ENCODE assay signal across 24 cellular contexts in genomic region chr10:35480150-35480549, GRCh38.
DNase-seq lines count a peak whose midpoint lies in the region; ATAC-seq, FAIRE-seq and TF ChIP-seq lines count a peak whose summit lies in the region.
"Had no signal": no experiment of that assay in that cellular context is flagged by ENCODE, and none has a peak within 500 bp of the region (broad histone marks: within the 10 kb centered on the region; RNA-seq: fewer than 3 reads in every experiment).

No MANE protein-coding gene starts in this region.

- H3K9ac ChIP-seq in HepG2 (ENCODE audit: insufficient read depth, low read depth, low read length): no peak overlapping the region
- H3K9ac ChIP-seq: BLaER1, KMS-11 had no signal

- TF ChIP-seq EP300 in HepG2 (IDR thresholded peaks at IDR 0.05; ENCODE audit: low read depth in 2 of 2, low read length in 2 of 2) (no peak), HepG2 (CRISPR knock-in tag; IDR thresholded peaks at IDR 0.05; ENCODE audit: borderline replicate concordance) (no peak)

- ATAC-seq in activated T-cell treated with anti-CD3 and anti-CD28 coated beads, Interleukin-2, amount 50 U/mL, for 4 hours: no peak
- ATAC-seq in WTC11 (peak; percentile 94), HepG2 (peak; percentile 88), aorta (ENCODE audit: low FRiP score) (no peak), HG03354 (IDR thresholded peaks at IDR 0.05; ENCODE audit: poor library complexity, severe bottlenecking, unreplicated experiment) (no peak)
- ATAC-seq: activated CD8-positive, alpha-beta T cell treated with anti-CD3 and anti-CD28 coated beads, Interleukin-2, amount 10 ng/mL, durations not matched to agents 7 days and 5 days; activated naive CD4-positive, alpha-beta T cell treated with anti-CD3 and anti-CD28 coated beads, Interleukin-2, amount 50 U/mL, for 72 hours; left ventricle myocardium superior had no signal

- WGBS in HepG2 (ENCODE audit: low lambda C conversion rate): 97% methylated on average over 9 of the region's 9 CpGs
- 88 to 92% methylated on average over 9 of the region's 9 CpGs for WGBS in aorta, 2 donors

- H3K4me3 ChIP-seq in HepG2 (replicated peaks in 1 of 3; ENCODE audit: insufficient read depth in 1 of 3, low read depth in 2 of 3, low read length in 3 of 3): no peak overlapping the region
- no peak overlapping the region for H3K4me3 ChIP-seq in aorta (ENCODE audit: low read length in 2 of 2)
- H3K4me3 ChIP-seq: BLaER1, stomach had no signal

- no peak for DNase-seq in activated T-cell treated with anti-CD3 and anti-CD28 coated beads, Interleukin-2, amount 50 U/mL, for 4 hours
- no peak for DNase-seq in activated T-cell treated with anti-CD3 and anti-CD28 coated beads, Interleukin-2, amount 50 U/mL, for 48 hours
- DNase-seq in WTC11 (ENCODE audit: low spot score): no peak
- DNase-seq in HepG2 (ENCODE audit: low spot score): peak; percentile 12
- no peak for DNase-seq in aorta
- no peak for DNase-seq in KG1 (lab: John Stamatoyannopoulos, UW)
- DNase-seq in SIG-M5 treated with dmso at 0.1 percent for 504 hours (lab: John Stamatoyannopoulos, UW; ENCODE audit: unreplicated experiment): no peak
- DNase-seq: activated B cell treated with CpG ODN at 0.5 μM for 24 hours; activated CD8-positive, alpha-beta T cell treated with anti-CD3 and anti-CD28 coated beads, Interleukin-2, amount 10 ng/mL, durations not matched to agents 7 days and 5 days; Calu3; left ventricle myocardium superior; NCI-H1048; NCI-H1930; NCI-H345; nucleus accumbens; stimulated activated CD4-positive, alpha-beta T cell treated with anti-CD3 and anti-CD28 coated beads, Interleukin-4, amount 100 ng/mL, for 1 hour; stomach had no signal

- H3K4me1 Mint-ChIP-seq in activated T-cell treated with anti-CD3 and anti-CD28 coated beads, Interleukin-2, amount 50 U/mL, for 4 hours (ENCODE audit: low read depth): peaks cover 14% of the 10 kb centered on the region
- peaks cover 8% of the 10 kb centered on the region; the same call in 1 of the 2 replicates for H3K4me1 Mint-ChIP-seq in WTC11

- CTCF ChIA-PET in WTC11 (lab: Charles Lee) (interaction anchor here (0.6 to 0.7 kb wide), 2 partner anchors 9 to 13 kb away, joined by 3 to 5 read pairs; no protein-coding TSS in a partner anchor), HepG2 (lab: Yijun Ruan, JAX; ENCODE audit: low intra/inter-chr PET ratio, low total read pairs) (interaction anchor here (0.8 kb wide), 1 partner anchor 243 kb away, joined by 3 read pairs; no protein-coding TSS in a partner anchor)

- H3K36me3 ChIP-seq in HepG2 (replicated peaks in 1 of 2; ENCODE audit: control insufficient read depth in 1 of 2, insufficient read depth in 2 of 2, low read length in 2 of 2) (peaks cover 0 to 6% of the 10 kb centered on the region in 2 experiments; a peak in 3 of 5 replicates), aorta (ENCODE audit: control insufficient read depth in 1 of 2, insufficient read depth in 2 of 2, low read length in 1 of 2) (no peaks in the 10 kb centered on the region)

- H4K20me1 ChIP-seq in HepG2 (ENCODE audit: insufficient read depth, low read length): no peaks in the 10 kb centered on the region

- H3K27ac ChIP-seq in HepG2 (ENCODE audit: extremely low read length, insufficient read depth, low read length) (no peak overlapping the region), aorta (ENCODE audit: low read depth in 1 of 2, low read length in 2 of 2) (no peak overlapping the region)
- H3K27ac ChIP-seq: BLaER1, KMS-11, stomach had no signal

- intact Hi-C loops in HepG2 (cut with micrococcal nuclease; ENCODE audit: unreplicated experiment): no loop called here
- intact Hi-C loops in aorta (cut with DNase I): no loop called here

- H3K36me3 Mint-ChIP-seq in activated T-cell treated with anti-CD3 and anti-CD28 coated beads, Interleukin-2, amount 50 U/mL, for 4 hours (ENCODE audit: insufficient read depth): peaks cover 9% of the 10 kb centered on the region
- no peaks in the 10 kb centered on the region for H3K36me3 Mint-ChIP-seq in WTC11

- no peak for TF ChIP-seq POLR2A in HepG2 (IDR thresholded peaks at IDR 0.05; ENCODE audit: insufficient read depth in 1 of 2, low read depth in 2 of 2, low read length in 2 of 2)

- in situ Hi-C loops in HepG2 (cut with HindIII; ENCODE audit: extremely low pct_ligation_motif_present, low pct_unique_long_range_greater_than_20kb): no loop called here

- peaks cover 20% of the 10 kb centered on the region for H3K79me2 ChIP-seq in HepG2 (ENCODE audit: insufficient read depth, low read length)

- H2AFZ ChIP-seq in HepG2 (ENCODE audit: low read length): no peak overlapping the region

- H3K27me3 Mint-ChIP-seq in activated T-cell treated with anti-CD3 and anti-CD28 coated beads, Interleukin-2, amount 50 U/mL, for 4 hours (ENCODE audit: low read depth): no peaks in the 10 kb centered on the region
- no peaks in the 10 kb centered on the region for H3K27me3 Mint-ChIP-seq in WTC11 (ENCODE audit: low read depth)
- H3K27me3 Mint-ChIP-seq: activated B cell treated with CpG ODN at 0.5 μM for 24 hours, type B pancreatic cell had no signal

- H3K4me3 Mint-ChIP-seq in activated T-cell treated with anti-CD3 and anti-CD28 coated beads, Interleukin-2, amount 50 U/mL, for 4 hours: peak overlapping the region; percentile 35
- no peak overlapping the region for H3K4me3 Mint-ChIP-seq in WTC11
- H3K4me3 Mint-ChIP-seq: activated B cell treated with CpG ODN at 0.5 μM for 24 hours; activated CD8-positive, alpha-beta T cell treated with anti-CD3 and anti-CD28 coated beads, Interleukin-2, amount 10 ng/mL, durations not matched to agents 7 days and 5 days; T-helper 2 cell treated with Interferon-gamma antibody and Interleukin-4, amounts not matched to agents 5 μg/mL and 100 μg/mL, for 36 hours; type B pancreatic cell had no signal

- POLR2A ChIA-PET in WTC11 (lab: Charles Lee) (no interaction called here), HepG2 (lab: Yijun Ruan, JAX) (no interaction called here)

- no peak for FAIRE-seq in HepG2 (lab: Jason Lieb, UNC)
- FAIRE-seq: GM18507 had no signal

- H3K9me3 Mint-ChIP-seq in activated T-cell treated with anti-CD3 and anti-CD28 coated beads, Interleukin-2, amount 50 U/mL, for 4 hours: no peaks in the 10 kb centered on the region
- no peaks in the 10 kb centered on the region; the same call in 1 of the 2 replicates for H3K9me3 Mint-ChIP-seq in WTC11
- H3K9me3 Mint-ChIP-seq: activated B cell treated with CpG ODN at 0.5 μM for 24 hours; activated naive CD4-positive, alpha-beta T cell treated with anti-CD3 and anti-CD28 coated beads, Interleukin-2, amount 50 U/mL, for 72 hours; type B pancreatic cell had no signal

- TF ChIP-seq RAD21 in HepG2 (CRISPR knock-in tag; IDR thresholded peaks at IDR 0.05): no peak

- no peak overlapping the region for H3K27ac Mint-ChIP-seq in WTC11
- H3K27ac Mint-ChIP-seq: activated B cell treated with CpG ODN at 0.5 μM for 24 hours; activated CD8-positive, alpha-beta T cell treated with anti-CD3 and anti-CD28 coated beads, Interleukin-2, amount 10 ng/mL, durations not matched to agents 7 days and 5 days; T-helper 2 cell treated with Interferon-gamma antibody and Interleukin-4, amounts not matched to agents 5 μg/mL and 100 μg/mL, for 36 hours; type B pancreatic cell had no signal

- H3K9me3 ChIP-seq in HepG2 (ENCODE audit: low read length): no peaks in the 10 kb centered on the region
- no peaks in the 10 kb centered on the region for H3K9me3 ChIP-seq in aorta (ENCODE audit: control insufficient read depth, low read length)
- H3K9me3 ChIP-seq: BLaER1, stomach had no signal

- no TSS peak for BruUV-seq in HepG2 (replicated peaks; lab: Mats Ljungman, UMichigan)

- H3K4me2 ChIP-seq in HepG2 (ENCODE audit: low read depth, low read length): no peak overlapping the region
- H3K4me2 ChIP-seq: BLaER1, KMS-11 had no signal

- TF ChIP-seq CTCF in WTC11 (IDR thresholded peaks at IDR 0.05): no peak
- peak; percentile 52 for TF ChIP-seq CTCF in HepG2 (CRISPR knock-in tag; IDR thresholded peaks at IDR 0.05)

- H3K27me3 ChIP-seq in HepG2 (ENCODE audit: control insufficient read depth in 1 of 2, insufficient read depth in 2 of 2, low read length in 2 of 2) (no peaks in the 10 kb centered on the region), aorta (ENCODE audit: control insufficient read depth in 1 of 2, insufficient read depth in 2 of 2, low read length in 1 of 2) (no peaks in the 10 kb centered on the region)
- H3K27me3 ChIP-seq: BLaER1, stomach had no signal

- peaks cover 13% of the 10 kb centered on the region for H3K4me1 ChIP-seq in HepG2 (ENCODE audit: insufficient read depth, low read length)
- H3K4me1 ChIP-seq in aorta (ENCODE audit: control insufficient read depth in 1 of 2, insufficient read depth in 2 of 2, low read length in 2 of 2): peaks cover 0 to 3% of the 10 kb centered on the region in 2 donors

TF ChIP-seq in WTC11, 78 proteins besides CTCF, POLR2A, EP300 and RAD21 (continues in another document):
- no peak for TF ChIP-seq NFYB (CRISPR knock-in tag; conservative IDR thresholded peaks at IDR 0.05; ENCODE audit: low read depth)

TF ChIP-seq in HepG2, 621 proteins besides CTCF, POLR2A, EP300 and RAD21 (continues in another document):
- TF ChIP-seq ZNF18 (CRISPR knock-in tag; IDR thresholded peaks at IDR 0.05; ENCODE audit: insufficient replicate concordance) (no peak), ZFYVE20 (CRISPR knock-in tag; IDR thresholded peaks at IDR 0.05; ENCODE audit: borderline replicate concordance, low read depth) (no peak), RBM22 (optimal IDR thresholded peaks at IDR 0.05; ENCODE audit: low read length) (no peak), TAF15 (IDR thresholded peaks at IDR 0.05; ENCODE audit: low read depth, low read length, poor library complexity, severe bottlenecking) (no peak), STAG1 (CRISPR knock-in tag; IDR thresholded peaks at IDR 0.05) (peak; percentile 61)

Comparison
In these comparisons a context has a peak if more than half of its experiments do, and no peak if none do; other contexts are left out.
1. ATAC-seq: peak in WTC11 (single experiment) and HepG2 (single experiment); none in activated T-cell treated with anti-CD3 and anti-CD28 coated beads, Interleukin-2, amount 50 U/mL, for 4 hours (0 of 2), aorta (single experiment) and HG03354 (single experiment).